ENCODE assay signal across 6 cellular contexts in genomic region chr2:216080048-216080447, GRCh38. TPM values are rescaled to one million over a fixed set of nuclear protein-coding genes. Genes with fewer than 3 reads are reported as not detected.
DNase-seq lines count a peak whose midpoint lies in the region; ATAC-seq and TF ChIP-seq lines count a peak whose summit lies in the region.
"Not testable (repeated sequence)": the region's sequence is repeated elsewhere in the genome, so short reads cannot be mapped to it uniquely, and the experiment has no call there.

No MANE protein-coding gene starts in this region.

- not testable (repeated sequence) for DNase-seq in CD4-positive, alpha-beta T cell; T-helper 17 cell; activated T-cell treated with anti-CD3 and anti-CD28 coated beads, Interleukin-2, amount 50 U/mL, for 72 hours; naive thymus-derived CD4-positive, alpha-beta T cell; type B pancreatic cell (ENCODE audit: extremely low spot score, unreplicated experiment)

- not testable (repeated sequence) for H3K9me3 Mint-ChIP-seq in CD4-positive, alpha-beta T cell; activated T-cell treated with anti-CD3 and anti-CD28 coated beads, Interleukin-2, amount 50 U/mL, for 72 hours; brain; naive thymus-derived CD4-positive, alpha-beta T cell; type B pancreatic cell

- peak overlapping the region; percentile 47 for H3K4me3 Mint-ChIP-seq in CD4-positive, alpha-beta T cell
- peak overlapping the region; percentile 43 for H3K4me3 Mint-ChIP-seq in T-helper 17 cell
- H3K4me3 Mint-ChIP-seq in activated T-cell treated with anti-CD3 and anti-CD28 coated beads, Interleukin-2, amount 50 U/mL, for 72 hours = peak overlapping the region; percentile 89 to 94
- peak overlapping the region; percentile 22 to 99 (median 55) for H3K4me3 Mint-ChIP-seq in brain
- H3K4me3 Mint-ChIP-seq in naive thymus-derived CD4-positive, alpha-beta T cell = peak overlapping the region in 9 of 10 donors; percentile 49 to 97 (median 76)
- H3K4me3 Mint-ChIP-seq in type B pancreatic cell = peak overlapping the region; percentile 34

- peak overlapping the region; percentile 82 for H3K27ac Mint-ChIP-seq in CD4-positive, alpha-beta T cell
- not testable (repeated sequence) for H3K27ac Mint-ChIP-seq in T-helper 17 cell; activated T-cell treated with anti-CD3 and anti-CD28 coated beads, Interleukin-2, amount 50 U/mL, for 72 hours; brain; type B pancreatic cell
- H3K27ac Mint-ChIP-seq in naive thymus-derived CD4-positive, alpha-beta T cell = peak overlapping the region in 5 of 9 donors; percentile 8 to 95 (median 83)

- not testable (repeated sequence) for H3K9me3 ChIP-seq in CD4-positive, alpha-beta T cell (ENCODE audit: control insufficient read depth, low read length); T-helper 17 cell (ENCODE audit: control insufficient read depth, low read length, poor library complexity, severe bottlenecking); naive thymus-derived CD4-positive, alpha-beta T cell (ENCODE audit: control insufficient read depth in 2 of 3, low read length in 3 of 3)

- not testable (repeated sequence) for H3K27me3 ChIP-seq in CD4-positive, alpha-beta T cell (ENCODE audit: control insufficient read depth, insufficient read depth, low read length); naive thymus-derived CD4-positive, alpha-beta T cell (ENCODE audit: control insufficient read depth in 2 of 2, insufficient read depth in 2 of 2, low read length in 2 of 2)

- H3K27me3 Mint-ChIP-seq in CD4-positive, alpha-beta T cell; T-helper 17 cell; activated T-cell treated with anti-CD3 and anti-CD28 coated beads, Interleukin-2, amount 50 U/mL, for 72 hours (ENCODE audit: low read depth); naive thymus-derived CD4-positive, alpha-beta T cell; type B pancreatic cell: not testable (repeated sequence)
- peaks cover 15% of the 10 kb centered on the region for H3K27me3 Mint-ChIP-seq in brain

- H3K4me1 ChIP-seq in naive thymus-derived CD4-positive, alpha-beta T cell (ENCODE audit: control insufficient read depth in 2 of 2, insufficient read depth in 2 of 2, low read length in 2 of 2) = peaks cover 36 to 49% of the 10 kb centered on the region in 2 donors

- H3K4me1 Mint-ChIP-seq in CD4-positive, alpha-beta T cell (ENCODE audit: low read depth) = peaks cover 68% of the 10 kb centered on the region
- H3K4me1 Mint-ChIP-seq in T-helper 17 cell = peaks cover 39% of the 10 kb centered on the region
- peaks cover 65% of the 10 kb centered on the region for H3K4me1 Mint-ChIP-seq in activated T-cell treated with anti-CD3 and anti-CD28 coated beads, Interleukin-2, amount 50 U/mL, for 72 hours (ENCODE audit: low read depth)
- peaks cover 76% of the 10 kb centered on the region for H3K4me1 Mint-ChIP-seq in brain
- peaks cover 44 to 75% (median 67%) of the 10 kb centered on the region in 7 donors for H3K4me1 Mint-ChIP-seq in naive thymus-derived CD4-positive, alpha-beta T cell
- H3K4me1 Mint-ChIP-seq in type B pancreatic cell (ENCODE audit: unreplicated experiment) = peaks cover 38% of the 10 kb centered on the region

- H3K27ac ChIP-seq in CD4-positive, alpha-beta T cell (ENCODE audit: low read depth, low read length); naive thymus-derived CD4-positive, alpha-beta T cell (ENCODE audit: low read depth, low read length): not testable (repeated sequence)

- H3K36me3 Mint-ChIP-seq in CD4-positive, alpha-beta T cell (ENCODE audit: low read depth) = peaks cover 16% of the 10 kb centered on the region
- not testable (repeated sequence) for H3K36me3 Mint-ChIP-seq in T-helper 17 cell (ENCODE audit: low read depth); activated T-cell treated with anti-CD3 and anti-CD28 coated beads, Interleukin-2, amount 50 U/mL, for 72 hours (ENCODE audit: insufficient read depth in 2 of 2); naive thymus-derived CD4-positive, alpha-beta T cell; type B pancreatic cell
- peaks cover 14% of the 10 kb centered on the region for H3K36me3 Mint-ChIP-seq in brain

- not testable (repeated sequence) for ATAC-seq in CD4-positive, alpha-beta T cell (ENCODE audit: poor library complexity); T-helper 17 cell; activated T-cell treated with anti-CD3 and anti-CD28 coated beads, Interleukin-2, amount 50 U/mL, for 72 hours (replicated peaks in 1 of 2); naive thymus-derived CD4-positive, alpha-beta T cell

- POLR2A ChIA-PET in CD4-positive, alpha-beta T cell (lab: Charles Lee) = not testable (repeated sequence)
- POLR2A ChIA-PET in naive thymus-derived CD4-positive, alpha-beta T cell (lab: Charles Lee) = interaction anchor here (1.6 to 7.3 kb wide), 2 partner anchors 31 to 47 kb away, joined by 5 to 166 read pairs; partner anchors contain the start of gene XRCC5

- intact Hi-C loops in CD4-positive, alpha-beta T cell (cut with DNase I, micrococcal nuclease) = not testable (repeated sequence)
- intact Hi-C loops in naive thymus-derived CD4-positive, alpha-beta T cell (cut with micrococcal nuclease) = loop anchor here (2.0 to 10.0 kb wide), 3 partner anchors 45 to 1275 kb away; partner anchors contain the start of genes BARD1 (in 2 of the 2) and ATIC (in 1 of the 2)

- H3K4me3 ChIP-seq in naive thymus-derived CD4-positive, alpha-beta T cell (ENCODE audit: low read length) = not testable (repeated sequence)

- not testable (repeated sequence) for TF ChIP-seq CTCF in CD4-positive, alpha-beta T cell (IDR thresholded peaks at IDR 0.05); brain (conservative IDR thresholded peaks at IDR 0.05); type B pancreatic cell (conservative IDR thresholded peaks at IDR 0.05)

- CTCF ChIA-PET in CD4-positive, alpha-beta T cell (lab: Charles Lee); naive thymus-derived CD4-positive, alpha-beta T cell (lab: Charles Lee): not testable (repeated sequence)

- H3K36me3 ChIP-seq in naive thymus-derived CD4-positive, alpha-beta T cell (ENCODE audit: control insufficient read depth in 2 of 3, insufficient read depth in 3 of 3, low read length in 3 of 3) = not testable (repeated sequence)

RNA-seq across cellular contexts. Expression of gene PECR, which starts 1.6 kb away (rescaled TPM):
- total RNA-seq in CD4-positive, alpha-beta T cell = 10 to 100 TPM in 1 of 2 experiments, 1 to 10 TPM in 1; 9.1 to 10.3 TPM
- total RNA-seq in T-helper 17 cell (10 to 100 TPM; 16.9 to 18.7 TPM), type B pancreatic cell (ENCODE audit: low replicate concordance) (13.9 and 19.0 TPM in 2 replicates)
- 10 to 100 TPM; 28.4 to 29.7 TPM for total RNA-seq in activated T-cell treated with anti-CD3 and anti-CD28 coated beads, Interleukin-2, amount 50 U/mL, for 72 hours
- polyA plus RNA-seq in brain (ENCODE audit: insufficient read depth, low read depth, low replicate concordance) = 12.4 TPM
- total RNA-seq in naive thymus-derived CD4-positive, alpha-beta T cell = 10 to 100 TPM; 15.7 to 29.9 (median 20.6) TPM
- polyA plus RNA-seq in naive thymus-derived CD4-positive, alpha-beta T cell = 10 to 100 TPM; 31.9 to 34.4 TPM

RNA-seq across cellular contexts. Expression of gene TMEM169, which starts 1.7 kb away (rescaled TPM):
- under 1 TPM; 0.27 to 0.53 TPM for total RNA-seq in CD4-positive, alpha-beta T cell
- total RNA-seq in T-helper 17 cell (1 to 10 TPM; 1.6 to 2.2 TPM), type B pancreatic cell (ENCODE audit: low replicate concordance) (2.1 and 5.1 TPM in 2 replicates)
- total RNA-seq in activated T-cell treated with anti-CD3 and anti-CD28 coated beads, Interleukin-2, amount 50 U/mL, for 72 hours = 1 to 10 TPM; 1.6 TPM
- polyA plus RNA-seq in brain (ENCODE audit: insufficient read depth, low read depth, low replicate concordance) = 8.2 TPM
- total RNA-seq in naive thymus-derived CD4-positive, alpha-beta T cell = 1 to 10 TPM; 2.0 to 5.1 (median 2.6) TPM
- 1 to 10 TPM; 3.7 to 4.3 TPM for polyA plus RNA-seq in naive thymus-derived CD4-positive, alpha-beta T cell

RNA-seq across cellular contexts. Expression of gene XRCC5, which starts 29.1 kb away (rescaled TPM):
- total RNA-seq in CD4-positive, alpha-beta T cell = 100 to 1,000 TPM; 126 to 129 TPM
- total RNA-seq in T-helper 17 cell (100 to 1,000 TPM; 151 to 161 TPM), type B pancreatic cell (ENCODE audit: low replicate concordance) (266 and 349 TPM in 2 replicates)
- total RNA-seq in activated T-cell treated with anti-CD3 and anti-CD28 coated beads, Interleukin-2, amount 50 U/mL, for 72 hours = 100 to 1,000 TPM; 300 to 324 TPM
- 271 TPM for polyA plus RNA-seq in brain (ENCODE audit: insufficient read depth, low read depth, low replicate concordance)
- total RNA-seq in naive thymus-derived CD4-positive, alpha-beta T cell = 100 to 1,000 TPM; 168 to 347 (median 228) TPM
- 100 to 1,000 TPM; 297 to 316 TPM for polyA plus RNA-seq in naive thymus-derived CD4-positive, alpha-beta T cell

Comparison
In these comparisons a context has a peak if more than half of its experiments do, and no peak if none do; other contexts are left out.
1. H3K4me3 Mint-ChIP-seq: peak in every context shown above with its lines; median percentile 92 in activated T-cell treated with anti-CD3 and anti-CD28 coated beads, Interleukin-2, amount 50 U/mL, for 72 hours; 76 in naive thymus-derived CD4-positive, alpha-beta T cell; 55 in brain; 47 in CD4-positive, alpha-beta T cell; 43 in T-helper 17 cell; 34 in type B pancreatic cell.